Comparison of ENCODE assay signal across 18 cellular contexts in the genomic region with DNA sequence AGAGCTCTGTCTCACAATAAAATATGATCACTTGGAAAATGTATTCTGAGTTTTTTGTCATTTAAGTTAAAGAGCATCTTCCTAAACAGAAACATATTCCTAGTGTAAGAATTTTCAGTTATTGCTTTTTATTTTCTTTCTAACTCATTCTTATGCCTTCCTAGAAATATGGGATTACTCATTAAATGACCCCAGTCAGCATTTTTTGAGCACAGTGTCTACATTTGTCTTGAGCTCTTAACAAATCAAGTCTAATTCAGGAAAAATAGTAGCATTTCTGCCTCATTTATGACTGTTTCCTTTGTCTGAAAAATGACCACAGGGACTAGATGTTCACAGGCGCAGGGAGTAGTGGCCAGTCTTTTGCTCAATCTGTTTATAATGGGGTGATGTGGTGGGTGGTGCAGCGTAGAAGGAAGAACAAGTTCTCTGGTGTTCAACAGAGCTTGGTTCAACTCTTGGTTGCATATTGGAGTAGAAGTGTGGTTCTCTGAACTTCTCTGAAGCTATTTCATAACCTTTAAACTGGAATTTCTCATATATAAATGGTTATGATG.
DNase-seq lines count a peak whose midpoint lies in the region; ATAC-seq, FAIRE-seq and TF ChIP-seq lines count a peak whose summit lies in the region.
"Had no signal": no experiment of that assay in that cellular context is flagged by ENCODE, and none has a peak within 500 bp of the region (broad histone marks: within the 10 kb centered on the region; RNA-seq: fewer than 3 reads in every experiment).

No MANE protein-coding gene starts in this region.

- H3K4me1 ChIP-seq in Caco-2 (peaks cover 58% of the 10 kb centered on the region), H1 (replicated peaks in 1 of 4; ENCODE audit: control insufficient read depth in 3 of 4, insufficient read depth in 4 of 4, low read length in 3 of 4) (no peaks in the 10 kb centered on the region; a peak in 1 of 7 replicates), neural progenitor cell (peaks cover 7% of the 10 kb centered on the region)
- H3K4me1 ChIP-seq: BLaER1 had no signal

- H3K9ac ChIP-seq in H1 (replicated peaks in 1 of 4; ENCODE audit: extremely low read depth in 1 of 4, low read depth in 3 of 4, low read length in 3 of 4), result no peak overlapping the region
- H3K9ac ChIP-seq in neural progenitor cell, result no peak overlapping the region
- H3K9ac ChIP-seq: BLaER1 had no signal

- H3K36me3 ChIP-seq in Caco-2 (ENCODE audit: control insufficient read depth, insufficient read depth, low read length) (peaks cover 2% of the 10 kb centered on the region; the same call in 1 of the 2 replicates), H1 (ENCODE audit: control insufficient read depth in 2 of 4, insufficient read depth in 4 of 4, low read length in 3 of 4) (no peaks in the 10 kb centered on the region; a peak in 1 of 8 replicates), neural progenitor cell (no peaks in the 10 kb centered on the region)
- H3K36me3 ChIP-seq: BLaER1 had no signal

- H2BK20ac ChIP-seq in H1 (ENCODE audit: low read length), result no peak overlapping the region

- H3K14ac ChIP-seq in H1 (ENCODE audit: insufficient read length), result no peak overlapping the region

- H3K9me3 Mint-ChIP-seq in Caco-2 (ENCODE audit: unreplicated experiment), result peaks cover 19% of the 10 kb centered on the region
- no peaks in the 10 kb centered on the region for H3K9me3 Mint-ChIP-seq in neural progenitor cell
- no peaks in the 10 kb centered on the region for H3K9me3 Mint-ChIP-seq in glutamatergic neuron (ENCODE audit: unreplicated experiment)
- no peaks in the 10 kb centered on the region for H3K9me3 Mint-ChIP-seq in activated CD4-positive, alpha-beta T cell treated with anti-CD3 and anti-CD28 coated beads for 36 hours (ENCODE audit: low read depth)
- H3K9me3 Mint-ChIP-seq in activated CD8-positive, alpha-beta T cell treated with anti-CD3 and anti-CD28 coated beads, Interleukin-2, amount 10 ng/mL, durations not matched to agents 7 days and 5 days (ENCODE audit: insufficient read depth), result no peaks in the 10 kb centered on the region
- H3K9me3 Mint-ChIP-seq: CD14-positive monocyte; CD8-positive, alpha-beta T cell; IgD-negative memory B cell had no signal

- H3K27me3 Mint-ChIP-seq in Caco-2 (ENCODE audit: insufficient read depth, unreplicated experiment), result no peaks in the 10 kb centered on the region
- H3K27me3 Mint-ChIP-seq in neural progenitor cell (ENCODE audit: insufficient read depth, low read depth), result peaks cover 2% of the 10 kb centered on the region
- H3K27me3 Mint-ChIP-seq in glutamatergic neuron (ENCODE audit: unreplicated experiment), result peaks cover 2% of the 10 kb centered on the region
- no peaks in the 10 kb centered on the region for H3K27me3 Mint-ChIP-seq in activated CD4-positive, alpha-beta T cell treated with anti-CD3 and anti-CD28 coated beads for 36 hours
- no peaks in the 10 kb centered on the region for H3K27me3 Mint-ChIP-seq in activated CD8-positive, alpha-beta T cell treated with anti-CD3 and anti-CD28 coated beads, Interleukin-2, amount 10 ng/mL, durations not matched to agents 7 days and 5 days (ENCODE audit: low read depth)
- H3K27me3 Mint-ChIP-seq: IgD-negative memory B cell had no signal

- intact Hi-C loops in Caco-2 (cut with micrococcal nuclease; ENCODE audit: unreplicated experiment), result no loop called here
- intact Hi-C loops in activated CD4-positive, alpha-beta T cell treated with anti-CD3 and anti-CD28 coated beads for 36 hours (cut with DNase I, micrococcal nuclease), result no loop called here

- ATAC-seq in activated CD4-positive, alpha-beta T cell treated with anti-CD3 and anti-CD28 coated beads for 36 hours, result no peak
- no peak for ATAC-seq in activated CD8-positive, alpha-beta T cell treated with anti-CD3 and anti-CD28 coated beads, Interleukin-2, amount 10 ng/mL, durations not matched to agents 7 days and 5 days
- ATAC-seq: CD8-positive, alpha-beta T cell had no signal

- WGBS in H1 (ENCODE audit: extremely low coverage in 1 of 2, insufficient coverage in 1 of 2, insufficient read length in 1 of 2, insufficient replicate concordance in 2 of 2, low coverage in 1 of 2, low lambda C conversion rate in 2 of 2, missing lambda C conversion rate in 1 of 2), 2 experiments, result 83% methylated on average over 2 of the region's 2 CpGs; no CpG with 5 or more reads in 1 of the 2 experiments

- H3K9me3 ChIP-seq in Caco-2 (0 out of 2 replicates have a peak, but pooled peaks cover 7% of the 10 kb centered on the region), H1 (ENCODE audit: insufficient read depth in 2 of 2, low read depth in 1 of 2, low read length in 1 of 2) (no peaks in the 10 kb centered on the region), neural progenitor cell (ENCODE audit: low read depth) (no peaks in the 10 kb centered on the region)
- H3K9me3 ChIP-seq: BLaER1 had no signal

- H3K4me1 Mint-ChIP-seq in Caco-2 (ENCODE audit: low read depth, unreplicated experiment) (peaks cover 18% of the 10 kb centered on the region), neural progenitor cell (peaks cover 7% of the 10 kb centered on the region), glutamatergic neuron (ENCODE audit: low read depth, unreplicated experiment) (peaks cover 6% of the 10 kb centered on the region)
- no peaks in the 10 kb centered on the region for H3K4me1 Mint-ChIP-seq in activated CD4-positive, alpha-beta T cell treated with anti-CD3 and anti-CD28 coated beads for 36 hours
- H3K4me1 Mint-ChIP-seq in activated CD8-positive, alpha-beta T cell treated with anti-CD3 and anti-CD28 coated beads, Interleukin-2, amount 10 ng/mL, durations not matched to agents 7 days and 5 days (ENCODE audit: low read depth), result no peaks in the 10 kb centered on the region
- H3K4me1 Mint-ChIP-seq: CD14-positive monocyte, IgD-negative memory B cell had no signal

- H2AFZ ChIP-seq in H1 (ENCODE audit: low read length), result no peak overlapping the region
- H2AFZ ChIP-seq in neural progenitor cell (replicated peaks), result no peak overlapping the region

- H3K4me2 ChIP-seq in H1 (ENCODE audit: insufficient read depth in 1 of 2, low read depth in 2 of 2, low read length in 2 of 2), result no peak overlapping the region
- no peak overlapping the region for H3K4me2 ChIP-seq in neural progenitor cell
- H3K4me2 ChIP-seq: BLaER1 had no signal

- BruUV-seq in Caco-2 (replicated peaks; lab: Mats Ljungman, UMichigan), result no TSS peak

- H4K91ac ChIP-seq in H1 (replicated peaks; ENCODE audit: insufficient read length, low read length), result no peak overlapping the region

- H3K79me2 ChIP-seq in H1 (ENCODE audit: control insufficient read depth in 1 of 2, insufficient read depth in 2 of 2, low read length in 2 of 2), result no peaks in the 10 kb centered on the region
- H3K79me2 ChIP-seq in neural progenitor cell (ENCODE audit: low read depth), result no peaks in the 10 kb centered on the region

- H3K27ac ChIP-seq in H1 (ENCODE audit: low read depth, low read length), result no peak overlapping the region
- no peak overlapping the region for H3K27ac ChIP-seq in neural progenitor cell
- H3K27ac ChIP-seq: BLaER1 had no signal

- no peaks in the 10 kb centered on the region for H3K27me3 ChIP-seq in Caco-2 (replicated peaks; ENCODE audit: control insufficient read depth, insufficient read depth, low read length)
- no peaks in the 10 kb centered on the region for H3K27me3 ChIP-seq in H1 (replicated peaks in 1 of 4; ENCODE audit: control insufficient read depth in 3 of 4, extremely low read depth in 1 of 4, insufficient read depth in 3 of 4, low read length in 3 of 4)
- no peaks in the 10 kb centered on the region for H3K27me3 ChIP-seq in neural progenitor cell
- H3K27me3 ChIP-seq: BLaER1 had no signal

- H3K23me2 ChIP-seq in H1 (ENCODE audit: low read depth, low read length), result peaks cover 11% of the 10 kb centered on the region; the same call in 1 of the 2 replicates

- TF ChIP-seq CTCF in Caco-2 (IDR thresholded peaks at IDR 0.05; ENCODE audit: insufficient read depth in 1 of 2, low read depth in 1 of 2, low read length in 1 of 2, severe bottlenecking in 1 of 2, unreplicated experiment in 1 of 2) (no peak), H1 (IDR thresholded peaks at IDR 0.05; ENCODE audit: control extremely low read depth in 1 of 3, insufficient read depth in 1 of 3, low read depth in 1 of 3, low read length in 3 of 3) (no peak), neural progenitor cell (IDR thresholded peaks at IDR 0.05) (no peak), glutamatergic neuron (IDR thresholded peaks at IDR 0.05; ENCODE audit: partially characterized antibody, unreplicated experiment) (no peak)

- H2AK5ac ChIP-seq in H1 (ENCODE audit: low read depth, low read length), result no peak overlapping the region

- no peak for TF ChIP-seq POLR2A in H1 (IDR thresholded peaks at IDR 0.05; ENCODE audit: control extremely low read depth in 1 of 2, low read depth in 2 of 2, low read length in 2 of 2)

- no peak overlapping the region for H2BK12ac ChIP-seq in H1 (ENCODE audit: low read depth, low read length)

- H3K36me3 Mint-ChIP-seq in Caco-2 (ENCODE audit: insufficient read depth, unreplicated experiment) (peaks cover 6% of the 10 kb centered on the region), neural progenitor cell (no peaks in the 10 kb centered on the region), glutamatergic neuron (ENCODE audit: unreplicated experiment) (no peaks in the 10 kb centered on the region)
- H3K36me3 Mint-ChIP-seq in activated CD4-positive, alpha-beta T cell treated with anti-CD3 and anti-CD28 coated beads for 36 hours (ENCODE audit: low read depth), result no peaks in the 10 kb centered on the region
- no peaks in the 10 kb centered on the region for H3K36me3 Mint-ChIP-seq in activated CD8-positive, alpha-beta T cell treated with anti-CD3 and anti-CD28 coated beads, Interleukin-2, amount 10 ng/mL, durations not matched to agents 7 days and 5 days (ENCODE audit: low read depth)
- H3K36me3 Mint-ChIP-seq: CD14-positive monocyte; CD8-positive, alpha-beta T cell; IgD-negative memory B cell had no signal

- H3K4me3 ChIP-seq in Caco-2 (ENCODE audit: low read depth, low read length), result no peak overlapping the region
- H3K4me3 ChIP-seq in H1 (ENCODE audit: extremely low read depth in 1 of 4, insufficient read depth in 2 of 4, low read depth in 3 of 4, low read length in 4 of 4), result no peak overlapping the region
- H3K4me3 ChIP-seq in neural progenitor cell, result no peak overlapping the region
- H3K4me3 ChIP-seq: BLaER1 had no signal

- H3K4ac ChIP-seq in H1 (replicated peaks; ENCODE audit: insufficient read length, low read depth, low read length), result no peak overlapping the region

- no peak overlapping the region for H4K5ac ChIP-seq in H1 (ENCODE audit: insufficient read length, low read depth, low read length)

- H3K4me3 Mint-ChIP-seq in Caco-2 (ENCODE audit: unreplicated experiment) (no peak overlapping the region), neural progenitor cell (no peak overlapping the region), glutamatergic neuron (ENCODE audit: unreplicated experiment) (no peak overlapping the region)
- H3K4me3 Mint-ChIP-seq in activated CD4-positive, alpha-beta T cell treated with anti-CD3 and anti-CD28 coated beads for 36 hours, result no peak overlapping the region
- no peak overlapping the region for H3K4me3 Mint-ChIP-seq in activated CD8-positive, alpha-beta T cell treated with anti-CD3 and anti-CD28 coated beads, Interleukin-2, amount 10 ng/mL, durations not matched to agents 7 days and 5 days
- H3K4me3 Mint-ChIP-seq: CD14-positive monocyte; CD8-positive, alpha-beta T cell; IgD-negative memory B cell had no signal

- no peak for TF ChIP-seq EP300 in H1 (IDR thresholded peaks at IDR 0.05; ENCODE audit: borderline replicate concordance in 1 of 2, low read depth in 2 of 2, low read length in 2 of 2)

- no peak for FAIRE-seq in H1 (lab: Jason Lieb, UNC)
- FAIRE-seq: A204.1, G401.6, GM12891, GM19239, H54 had no signal

- H3F3A ChIP-seq in neural progenitor cell (ENCODE audit: low read depth), result peaks cover 3% of the 10 kb centered on the region

- POLR2A ChIA-PET in Caco-2 (lab: Charles Lee), result no interaction called here
- POLR2A ChIA-PET in H1 (lab: Charles Lee; ENCODE audit: partially characterized antibody), result no interaction called here
- POLR2A ChIA-PET in activated CD4-positive, alpha-beta T cell treated with anti-CD3 and anti-CD28 coated beads for 36 hours (lab: Charles Lee), result interaction anchor here (0.7 kb wide), 1 partner anchor 52 kb away, joined by 3 read pairs; no protein-coding TSS in a partner anchor
- POLR2A ChIA-PET in activated CD8-positive, alpha-beta T cell treated with anti-CD3 and anti-CD28 coated beads, Interleukin-2, amount 10 ng/mL, durations not matched to agents 7 days and 5 days (lab: Charles Lee), result no interaction called here

- no peak overlapping the region for H4K8ac ChIP-seq in H1 (ENCODE audit: extremely low read depth, insufficient read depth, low read length)

- TF ChIP-seq RAD21 in H1 (IDR thresholded peaks at IDR 0.05 in 1 of 2, conservative IDR thresholded peaks at IDR 0.05 in 1 of 2; ENCODE audit: low read depth in 2 of 2, low read length in 2 of 2), result no peak

- no peaks in the 10 kb centered on the region for H3K79me1 ChIP-seq in H1 (ENCODE audit: low read depth, low read length)

- H4K20me1 ChIP-seq in H1 (replicated peaks in 1 of 2; ENCODE audit: control insufficient read depth in 1 of 2, insufficient read depth in 2 of 2, low read length in 2 of 2), result no peaks in the 10 kb centered on the region
- H4K20me1 ChIP-seq in neural progenitor cell (ENCODE audit: low read depth), result no peaks in the 10 kb centered on the region
- H4K20me1 ChIP-seq: BLaER1 had no signal

- no peak overlapping the region for H3K18ac ChIP-seq in H1 (ENCODE audit: extremely low read depth, low read length)

- H3K56ac ChIP-seq in H1 (replicated peaks; ENCODE audit: insufficient read length, low read depth, low read length), result no peak overlapping the region

- H2BK15ac ChIP-seq in H1 (ENCODE audit: low read length), result no peak overlapping the region

- no peak overlapping the region for H2BK5ac ChIP-seq in H1 (ENCODE audit: low read depth, low read length)

- H3K27ac Mint-ChIP-seq in Caco-2 (ENCODE audit: unreplicated experiment), result peak overlapping the region; percentile 55
- H3K27ac Mint-ChIP-seq in neural progenitor cell, result peak overlapping the region; percentile 6
- no peak overlapping the region for H3K27ac Mint-ChIP-seq in glutamatergic neuron (ENCODE audit: unreplicated experiment)
- H3K27ac Mint-ChIP-seq in activated CD4-positive, alpha-beta T cell treated with anti-CD3 and anti-CD28 coated beads for 36 hours, result no peak overlapping the region
- H3K27ac Mint-ChIP-seq in activated CD8-positive, alpha-beta T cell treated with anti-CD3 and anti-CD28 coated beads, Interleukin-2, amount 10 ng/mL, durations not matched to agents 7 days and 5 days, result no peak overlapping the region
- H3K27ac Mint-ChIP-seq: CD14-positive monocyte; CD8-positive, alpha-beta T cell; IgD-negative memory B cell had no signal

- DNase-seq in Caco-2, result no peak
- DNase-seq in H1 (ENCODE audit: low read depth in 1 of 2, low spot score in 2 of 2), result no peak
- no peak for DNase-seq in neural progenitor cell (ENCODE audit: low spot score)
- no peak for DNase-seq in glutamatergic neuron
- no peak for DNase-seq in activated CD4-positive, alpha-beta T cell treated with anti-CD3 and anti-CD28 coated beads for 36 hours
- DNase-seq in activated CD8-positive, alpha-beta T cell treated with anti-CD3 and anti-CD28 coated beads, Interleukin-2, amount 10 ng/mL, durations not matched to agents 7 days and 5 days, result no peak
- DNase-seq: AML-193; CD8-positive, alpha-beta T cell; HCEC 1CT; KG1 had no signal

- no peak overlapping the region for H3K23ac ChIP-seq in H1 (ENCODE audit: insufficient read length)

- CTCF ChIA-PET in Caco-2 (lab: Charles Lee), result interaction anchor here (0.6 kb wide), 1 partner anchor 456 kb away, joined by 3 read pairs; no protein-coding TSS in a partner anchor
- CTCF ChIA-PET in H1 (lab: Charles Lee; ENCODE audit: partially characterized antibody), result interaction anchor here (1.2 to 1.9 kb wide), 2 partner anchors 127 to 156 kb away, joined by 3 to 6 read pairs; no protein-coding TSS in a partner anchor
- CTCF ChIA-PET in activated CD4-positive, alpha-beta T cell treated with anti-CD3 and anti-CD28 coated beads for 36 hours (lab: Charles Lee), result interaction anchor here (1.1 kb wide), 1 partner anchor 8 kb away, joined by 3 read pairs; no protein-coding TSS in a partner anchor
- CTCF ChIA-PET in activated CD8-positive, alpha-beta T cell treated with anti-CD3 and anti-CD28 coated beads, Interleukin-2, amount 10 ng/mL, durations not matched to agents 7 days and 5 days (lab: Charles Lee), result no interaction called here

- no peak overlapping the region for H2BK120ac ChIP-seq in H1 (replicated peaks; ENCODE audit: low read depth, low read length)

Comparison
In these comparisons a context has a peak if more than half of its experiments do, and no peak if none do; other contexts are left out.
1. H3K27ac Mint-ChIP-seq: peak in Caco-2 (single experiment) and neural progenitor cell (single experiment); none in glutamatergic neuron (single experiment), activated CD4-positive, alpha-beta T cell treated with anti-CD3 and anti-CD28 coated beads for 36 hours (single experiment) and activated CD8-positive, alpha-beta T cell treated with anti-CD3 and anti-CD28 coated beads, Interleukin-2, amount 10 ng/mL, durations not matched to agents 7 days and 5 days (single experiment).